Comparison of ENCODE assay signal across 13 cellular contexts in the genomic region with DNA sequence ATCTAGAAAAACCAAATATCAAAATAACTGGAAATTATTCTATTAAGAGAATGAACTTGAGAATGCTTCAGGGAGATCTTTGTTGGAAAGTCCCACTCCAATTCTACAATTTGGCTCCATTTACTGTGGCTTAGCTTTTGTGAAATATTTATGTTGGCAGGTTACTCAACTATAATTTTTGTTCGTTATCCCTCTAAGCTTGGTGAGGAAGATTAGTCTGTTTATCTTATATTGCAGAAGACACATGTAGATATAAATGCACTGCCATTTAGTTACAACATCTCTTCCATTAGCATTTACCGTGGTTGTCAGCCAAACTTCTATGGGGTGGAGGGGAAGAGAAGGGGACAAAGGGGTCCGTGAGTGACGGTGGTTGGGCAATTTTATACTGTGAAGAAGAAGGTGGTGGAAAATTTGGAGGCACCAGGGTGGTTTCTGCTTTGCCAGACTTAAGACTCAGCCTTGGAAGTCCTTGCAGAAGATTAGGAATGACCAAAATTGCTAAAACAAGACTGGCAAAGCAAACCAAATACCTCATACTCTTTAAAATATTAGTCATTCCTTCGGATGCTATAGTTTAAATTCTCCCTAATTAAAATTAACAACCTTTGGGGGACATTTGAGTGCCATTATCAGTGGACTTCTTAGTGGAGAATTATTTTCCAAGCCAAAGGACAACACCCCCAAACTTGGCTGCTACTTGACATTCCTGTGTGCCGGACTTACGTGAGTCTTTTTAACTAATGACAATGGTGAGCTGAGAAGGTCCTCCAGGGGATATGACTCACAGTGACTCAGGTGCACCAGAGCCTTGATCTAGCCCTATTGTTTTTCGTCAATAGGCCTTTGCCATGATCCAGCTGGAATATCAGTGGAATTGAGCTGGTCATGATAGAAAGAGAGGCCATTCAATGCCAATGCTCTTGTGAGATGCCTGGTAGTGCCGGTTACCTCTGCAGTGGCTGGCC.
DNase-seq lines count a peak whose midpoint lies in the region; ATAC-seq and TF ChIP-seq lines count a peak whose summit lies in the region.
"Had no signal": no experiment of that assay in that cellular context is flagged by ENCODE, and none has a peak within 500 bp of the region (broad histone marks: within the 10 kb centered on the region; RNA-seq: fewer than 3 reads in every experiment).

No MANE protein-coding gene starts in this region.

- no peak overlapping the region for H3K27ac Mint-ChIP-seq in MCF 10A (ENCODE audit: low read depth, unreplicated experiment)
- H3K27ac Mint-ChIP-seq: GM23338 had no signal

- H3K36me3 Mint-ChIP-seq in MCF 10A (ENCODE audit: insufficient read depth, unreplicated experiment) = no peaks in the 10 kb centered on the region

- H3K4me1 Mint-ChIP-seq in MCF 10A (ENCODE audit: insufficient read depth, unreplicated experiment) = peaks cover 54% of the 10 kb centered on the region

- H3K9me3 Mint-ChIP-seq in MCF 10A (ENCODE audit: unreplicated experiment) = no peaks in the 10 kb centered on the region
- H3K9me3 Mint-ChIP-seq: GM23338 had no signal

- peak overlapping the region; percentile 6 for H3K4me3 Mint-ChIP-seq in MCF 10A (ENCODE audit: unreplicated experiment)
- H3K4me3 Mint-ChIP-seq: GM23338 had no signal

- no TSS peak for BruUV-seq in MCF 10A (replicated peaks; lab: Mats Ljungman, UMichigan)

- TF ChIP-seq CTCF in MCF 10A (IDR thresholded peaks at IDR 0.05; ENCODE audit: unreplicated experiment) = no peak

- DNase-seq in DMS53 (lab: John Stamatoyannopoulos, UW) (peak; percentile 65), LoVo (ENCODE audit: low spot score) (peak; percentile 77), MCF 10A (ENCODE audit: unreplicated experiment) (peak; percentile 96), kidney glomerular epithelial cell (lab: John Stamatoyannopoulos, UW) (peak; percentile 51), NCI-H2171 treated with DMSO at 0.1 percent for 48 hours (lab: John Stamatoyannopoulos, UW) (no peak), cortex of kidney (lab: John Stamatoyannopoulos, UW) (no peak)
- DNase-seq: activated CD8-positive, alpha-beta memory T cell treated with anti-CD3 and anti-CD28 coated beads, Interleukin-2, amount 50 U/mL, for 4 hours; colonic mucosa; NCI-H2029 treated with DMSO at 0.1 percent for 48 hours; pancreas had no signal

- ATAC-seq in HG03571 (IDR thresholded peaks at IDR 0.05; ENCODE audit: unreplicated experiment) (no peak), GM18517 (IDR thresholded peaks at IDR 0.05; ENCODE audit: unreplicated experiment) (no peak)
- ATAC-seq: GM23338, pancreas had no signal

- intact Hi-C loops in MCF 10A (cut with micrococcal nuclease) = loop anchor here (10.0 kb wide), 1 partner anchor 251 kb away; the partner anchor contains the start of gene DARS1

- peaks cover 14% of the 10 kb centered on the region for H3K27me3 Mint-ChIP-seq in MCF 10A (ENCODE audit: insufficient read depth, unreplicated experiment)

- CTCF ChIA-PET in MCF 10A (lab: Yijun Ruan, JAX) = no interaction called here

- POLR2A ChIA-PET in MCF 10A (lab: Yijun Ruan, JAX) = interaction anchor here (0.6 to 1.6 kb wide), 2 partner anchors 99 to 1318 kb away, joined by 3 to 4 read pairs; no protein-coding TSS in a partner anchor

Comparison
In these comparisons a context has a peak if more than half of its experiments do, and no peak if none do; other contexts are left out.
1. DNase-seq: peak in DMS53 (single experiment), LoVo (single experiment), MCF 10A (single experiment) and kidney glomerular epithelial cell (single experiment); none in NCI-H2171 treated with DMSO at 0.1 percent for 48 hours (single experiment) and cortex of kidney (single experiment).